In genomic region chr1:204408602-204409001, GRCh38 we compare ENCODE assay signal across 8 cellular contexts. TPM values are rescaled to one million over a fixed set of nuclear protein-coding genes. Genes with fewer than 3 reads are reported as not detected.
DNase-seq lines count a peak whose midpoint lies in the region; ATAC-seq and TF ChIP-seq lines count a peak whose summit lies in the region.

No MANE protein-coding gene starts in this region.

- no peak overlapping the region for H2BK5ac ChIP-seq in mesendoderm (ENCODE audit: low read length)

- intact Hi-C loops in Right ventricle myocardium inferior (cut with DNase I) (no loop called here), upper lobe of right lung (cut with DNase I) (no loop called here), left colon (cut with DNase I, micrococcal nuclease) (no loop called here)

- peak overlapping the region; percentile 99 for H3K9ac ChIP-seq in mesendoderm (ENCODE audit: low read length)

- peaks cover 10% of the 10 kb centered on the region for H3K4me1 ChIP-seq in cardiac muscle cell (ENCODE audit: low read depth)
- H3K4me1 ChIP-seq in mesendoderm (ENCODE audit: control insufficient read depth, low read depth, low read length): no peaks in the 10 kb centered on the region
- peaks cover 26% of the 10 kb centered on the region for H3K4me1 ChIP-seq in upper lobe of right lung

- H4K8ac ChIP-seq in mesendoderm (ENCODE audit: low read depth, low read length): no peak overlapping the region

- ATAC-seq in Right ventricle myocardium inferior (no peak), upper lobe of right lung (no peak), GM19324 (IDR thresholded peaks at IDR 0.05; ENCODE audit: low FRiP score, unreplicated experiment) (no peak), left colon (no peak)

- no peak overlapping the region for H2BK15ac ChIP-seq in mesendoderm (replicated peaks; ENCODE audit: low read depth)

- H2BK120ac ChIP-seq in mesendoderm (ENCODE audit: low read depth, low read length): no peak overlapping the region

- TF ChIP-seq CTCF in cardiac muscle cell (IDR thresholded peaks at IDR 0.05; ENCODE audit: low read depth, low read length) (no peak), brain microvascular endothelial cell (IDR thresholded peaks at IDR 0.05; ENCODE audit: low read depth, low read length, missing control alignments) (no peak), upper lobe of right lung (IDR thresholded peaks at IDR 0.05) (no peak)

- H3K4me3 ChIP-seq in cardiac muscle cell (peak overlapping the region; percentile 78), brain microvascular endothelial cell (ENCODE audit: low read depth, low read length) (peak overlapping the region; percentile 100), mesendoderm (ENCODE audit: low read length) (peak overlapping the region; percentile 92), upper lobe of right lung (peak overlapping the region; percentile 90)

- peak overlapping the region; percentile 39 for H3K4me2 ChIP-seq in mesendoderm (ENCODE audit: low read length)

- no peak overlapping the region for H3K18ac ChIP-seq in mesendoderm (ENCODE audit: low read length)

- DNase-seq in cardiac muscle cell (ENCODE audit: low read depth in 1 of 2, low spot score in 1 of 2) (no peak), Right ventricle myocardium inferior (ENCODE audit: missing footprints) (no peak), brain microvascular endothelial cell (no peak), mesendoderm (no peak), upper lobe of right lung (no peak), NCI-H2029 (lab: John Stamatoyannopoulos, UW) (no peak), left colon (no peak)

- peak overlapping the region; percentile 95 for H3K27ac ChIP-seq in cardiac muscle cell
- no peak overlapping the region for H3K27ac ChIP-seq in brain microvascular endothelial cell
- H3K27ac ChIP-seq in mesendoderm (ENCODE audit: low read depth, low read length): no peak overlapping the region
- peak overlapping the region; percentile 99 for H3K27ac ChIP-seq in upper lobe of right lung

- H3K4ac ChIP-seq in mesendoderm (ENCODE audit: low read depth, low read length): no peak overlapping the region

- no peak overlapping the region for H4K5ac ChIP-seq in mesendoderm (ENCODE audit: low read length)

- H3K27me3 ChIP-seq in cardiac muscle cell (no peaks in the 10 kb centered on the region), brain microvascular endothelial cell (replicated peaks) (no peaks in the 10 kb centered on the region), mesendoderm (ENCODE audit: insufficient read depth, low read length, poor library complexity) (no peaks in the 10 kb centered on the region), upper lobe of right lung (no peaks in the 10 kb centered on the region)

- WGBS in mesendoderm (ENCODE audit: extremely low coverage, insufficient coverage, low lambda C conversion rate): no CpG with 5 or more reads among the region's 1 CpG

- H3K56ac ChIP-seq in mesendoderm (ENCODE audit: low read length): no peak overlapping the region

- H3K36me3 ChIP-seq in cardiac muscle cell (peaks cover 18% of the 10 kb centered on the region), brain microvascular endothelial cell (replicated peaks) (peaks cover 22% of the 10 kb centered on the region), mesendoderm (ENCODE audit: control insufficient read depth, insufficient read depth, low read length) (peaks cover 4% of the 10 kb centered on the region), upper lobe of right lung (peaks cover 37% of the 10 kb centered on the region)

- in situ Hi-C loops in brain microvascular endothelial cell (cut with HindIII; ENCODE audit: low pct_ligation_motif_present, low sequenced_read_pairs): no loop called here

- H3K79me2 ChIP-seq in mesendoderm (ENCODE audit: control insufficient read depth, insufficient read depth, low read length): peaks cover 72% of the 10 kb centered on the region

- H3K9me3 ChIP-seq in cardiac muscle cell (ENCODE audit: low read depth): no peaks in the 10 kb centered on the region
- no peaks in the 10 kb centered on the region for H3K9me3 ChIP-seq in upper lobe of right lung

- peaks cover 2% of the 10 kb centered on the region for H3K79me1 ChIP-seq in mesendoderm (ENCODE audit: low read length)

- H2AK5ac ChIP-seq in mesendoderm (ENCODE audit: low read length): no peak overlapping the region

- no peak overlapping the region for H3K23ac ChIP-seq in mesendoderm (ENCODE audit: low read length)

RNA-seq across cellular contexts. Expression of gene PPP1R15B, which starts 3.0 kb away (rescaled TPM):
- total RNA-seq in cardiac muscle cell (24.9 and 27.0 TPM in 2 replicates), Right ventricle myocardium inferior (21.0 TPM), upper lobe of right lung (47.7 TPM), left colon (10 to 100 TPM; 61.4 to 72.2 TPM)
- polyA plus RNA-seq in cardiac muscle cell: 15.7 and 19.8 TPM in 2 replicates
- polyA plus RNA-seq in mesendoderm (2013, experiment 1 of 2): 26.9 TPM
- 25.4 TPM for polyA plus RNA-seq in mesendoderm (2013, experiment 2 of 2)

RNA-seq across cellular contexts. Expression of gene PLEKHA6, which starts 48.9 kb away (rescaled TPM):
- total RNA-seq in cardiac muscle cell (44.1 and 71.7 TPM in 2 replicates), Right ventricle myocardium inferior (18.7 TPM), upper lobe of right lung (7.1 TPM), left colon (100 to 1,000 TPM; 110 to 131 TPM)
- polyA plus RNA-seq in cardiac muscle cell: 23.1 and 41.6 TPM in 2 replicates
- 1.3 TPM for polyA plus RNA-seq in mesendoderm (2013, experiment 1 of 2)
- 1.2 TPM for polyA plus RNA-seq in mesendoderm (2013, experiment 2 of 2)

Comparison
In these comparisons a context has a peak if more than half of its experiments do, and no peak if none do; other contexts are left out.
1. H3K27ac ChIP-seq: peak in cardiac muscle cell (single experiment) and upper lobe of right lung (single experiment); none in brain microvascular endothelial cell (single experiment) and mesendoderm (single experiment).
2. Peak in every context shown above with its lines, with median percentiles within 50 percentile points of each other: H3K4me3 ChIP-seq.